10 cellular contexts compared by ENCODE assay signal in the genomic region with DNA sequence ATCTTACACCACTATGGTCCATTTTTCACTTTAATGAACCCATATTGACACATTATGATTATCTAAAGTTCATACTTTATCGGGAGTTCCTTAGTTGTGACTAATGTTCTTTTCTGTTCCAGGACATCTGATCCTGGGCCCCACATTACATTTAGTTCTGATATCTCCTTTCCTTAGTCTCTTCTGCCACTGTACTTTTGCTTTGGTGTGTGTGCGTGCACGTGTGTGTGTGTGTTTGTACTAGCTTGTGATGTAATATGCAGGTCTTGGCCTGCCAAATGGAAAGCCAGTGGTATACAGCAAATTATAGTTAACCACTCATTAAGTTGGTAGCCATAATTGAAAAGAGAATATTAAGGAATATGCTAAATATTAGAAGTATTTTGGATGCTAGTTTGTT.
DNase-seq lines count a peak whose midpoint lies in the region; ATAC-seq and TF ChIP-seq lines count a peak whose summit lies in the region.
"Had no signal": no experiment of that assay in that cellular context is flagged by ENCODE, and none has a peak within 500 bp of the region (broad histone marks: within the 10 kb centered on the region; RNA-seq: fewer than 3 reads in every experiment).

No MANE protein-coding gene starts in this region.

- peak overlapping the region in 7 of 8 donors; percentile 91 to 100 (median 93) for H3K27ac Mint-ChIP-seq in CD8-positive, alpha-beta memory T cell
- H3K27ac Mint-ChIP-seq in central memory CD8-positive, alpha-beta T cell (ENCODE audit: low read depth) = peak overlapping the region; percentile 91

- H3K9me3 ChIP-seq in CD8-positive, alpha-beta memory T cell (ENCODE audit: low read length) = no peaks in the 10 kb centered on the region
- no peaks in the 10 kb centered on the region for H3K9me3 ChIP-seq in osteoblast (ENCODE audit: low read depth, low read length)
- H3K9me3 ChIP-seq: colonic mucosa, right atrium auricular region had no signal

- peaks cover 0 to 8% (median 2%) of the 10 kb centered on the region in 3 donors for H3K36me3 Mint-ChIP-seq in CD8-positive, alpha-beta memory T cell
- peaks cover 4% of the 10 kb centered on the region for H3K36me3 Mint-ChIP-seq in central memory CD8-positive, alpha-beta T cell (ENCODE audit: insufficient read depth)

- H3K4me1 ChIP-seq in CD8-positive, alpha-beta memory T cell (ENCODE audit: insufficient read depth, low read length) = peaks cover 66% of the 10 kb centered on the region
- peaks cover 59% of the 10 kb centered on the region for H3K4me1 ChIP-seq in osteoblast (ENCODE audit: insufficient read depth, low read length)

- peak overlapping the region; percentile 30 for H3K4me2 ChIP-seq in osteoblast (ENCODE audit: insufficient read depth, low read length)

- ATAC-seq in central memory CD8-positive, alpha-beta T cell (replicated peaks; ENCODE audit: extremely low read depth, poor library complexity, severe bottlenecking) = no peak
- ATAC-seq in GM18858 (IDR thresholded peaks at IDR 0.05; ENCODE audit: unreplicated experiment) = no peak
- ATAC-seq in HG03378 (IDR thresholded peaks at IDR 0.05; ENCODE audit: unreplicated experiment) = no peak
- ATAC-seq in GM18867 (IDR thresholded peaks at IDR 0.05; ENCODE audit: unreplicated experiment) = no peak

- peak overlapping the region; percentile 7 for H3K4me3 ChIP-seq in CD8-positive, alpha-beta memory T cell (ENCODE audit: low read length)
- H3K4me3 ChIP-seq in osteoblast (ENCODE audit: insufficient read depth, low read length) = no peak overlapping the region
- H3K4me3 ChIP-seq: colonic mucosa, right atrium auricular region had no signal

- H3K4me1 Mint-ChIP-seq in CD8-positive, alpha-beta memory T cell = peaks cover 74 to 85% (median 84%) of the 10 kb centered on the region in 3 donors
- peaks cover 61% of the 10 kb centered on the region for H3K4me1 Mint-ChIP-seq in central memory CD8-positive, alpha-beta T cell

- H3K79me2 ChIP-seq in osteoblast (ENCODE audit: insufficient read depth, low read length) = no peaks in the 10 kb centered on the region

- CTCF ChIA-PET in CD8-positive, alpha-beta memory T cell (lab: Charles Lee) = interaction anchor here (1.2 to 2.2 kb wide), 8 partner anchors 17 to 169 kb away, joined by 3 to 10 read pairs (median 6); no protein-coding TSS in a partner anchor

- no peak for DNase-seq in CD8-positive, alpha-beta memory T cell
- DNase-seq in NCI-H69 (lab: John Stamatoyannopoulos, UW) (peak; percentile 42), osteoblast (ENCODE audit: insufficient read length, low spot score, missing footprints) (no peak)
- no peak for DNase-seq in central memory CD8-positive, alpha-beta T cell (ENCODE audit: low spot score in 2 of 2)
- DNase-seq: colonic mucosa, NCI-H1436 treated with DMSO at 0.1 percent for 48 hours had no signal

- H2AFZ ChIP-seq in osteoblast (ENCODE audit: low read length) = no peak overlapping the region

- H3K4me3 Mint-ChIP-seq in CD8-positive, alpha-beta memory T cell = peak overlapping the region; percentile 70 to 86 (median 79)
- H3K4me3 Mint-ChIP-seq in central memory CD8-positive, alpha-beta T cell = peak overlapping the region; percentile 72

- H4K20me1 ChIP-seq in osteoblast (ENCODE audit: insufficient read depth, low read length) = no peaks in the 10 kb centered on the region

- POLR2A ChIA-PET in CD8-positive, alpha-beta memory T cell (lab: Charles Lee) = interaction anchor here (1.1 to 2.0 kb wide), 3 partner anchors 16 to 87 kb away, joined by 4 to 9 read pairs (median 7); no protein-coding TSS in a partner anchor

- H3K27me3 Mint-ChIP-seq in CD8-positive, alpha-beta memory T cell = peaks cover 0 to 2% of the 10 kb centered on the region in 2 donors
- H3K27me3 Mint-ChIP-seq in central memory CD8-positive, alpha-beta T cell = no peaks in the 10 kb centered on the region

- peaks cover 3 to 7% (median 3%) of the 10 kb centered on the region in 5 donors for H3K9me3 Mint-ChIP-seq in CD8-positive, alpha-beta memory T cell
- H3K9me3 Mint-ChIP-seq in central memory CD8-positive, alpha-beta T cell = peaks cover 5% of the 10 kb centered on the region

- no peak for TF ChIP-seq CTCF in osteoblast (IDR thresholded peaks at IDR 0.05; ENCODE audit: extremely low read depth, low read depth, low read length)

- H3K27ac ChIP-seq in CD8-positive, alpha-beta memory T cell (ENCODE audit: low read depth, low read length) = no peak overlapping the region
- H3K27ac ChIP-seq in osteoblast (ENCODE audit: low read depth, low read length) = peak overlapping the region; percentile 70
- H3K27ac ChIP-seq: colonic mucosa, right atrium auricular region had no signal

- H3K36me3 ChIP-seq in CD8-positive, alpha-beta memory T cell (ENCODE audit: insufficient read depth, low read length) = no peaks in the 10 kb centered on the region
- no peaks in the 10 kb centered on the region for H3K36me3 ChIP-seq in osteoblast (ENCODE audit: insufficient read depth, low read length)
- H3K36me3 ChIP-seq: colonic mucosa, right atrium auricular region had no signal

- H3K27me3 ChIP-seq in CD8-positive, alpha-beta memory T cell (ENCODE audit: insufficient read depth, low read length, poor library complexity, severe bottlenecking) = no peaks in the 10 kb centered on the region
- no peaks in the 10 kb centered on the region for H3K27me3 ChIP-seq in osteoblast (ENCODE audit: insufficient read depth, low read length)
- H3K27me3 ChIP-seq: colonic mucosa, right atrium auricular region had no signal
